8 cellular contexts compared by ENCODE assay signal in genomic region chr6:18997375-18997826, GRCh38.
A peak's percentile ranks its signal among the peaks of the same experiment; 100 is the strongest.
DNase-seq lines count a peak whose midpoint lies in the region; ATAC-seq and TF ChIP-seq lines count a peak whose summit lies in the region.

No MANE protein-coding gene starts in this region.

- ATAC-seq in GM21447 (IDR thresholded peaks at IDR 0.05; ENCODE audit: unreplicated experiment) = peak; percentile 93
- ATAC-seq in HG03571 (IDR thresholded peaks at IDR 0.05; ENCODE audit: unreplicated experiment) = peak; percentile 75

- no peak overlapping the region for H3K4me3 ChIP-seq in GM06990 (replicated peaks; ENCODE audit: low read depth, low read length)
- no peak overlapping the region for H3K4me3 ChIP-seq in foreskin fibroblast (ENCODE audit: low read depth in 1 of 2, low read length in 2 of 2)

- TF ChIP-seq CTCF in GM06990 (IDR thresholded peaks at IDR 0.05; ENCODE audit: insufficient read depth, low read length, poor library complexity, severe bottlenecking) (peak; percentile 69), foreskin fibroblast (IDR thresholded peaks at IDR 0.05; ENCODE audit: low read depth, low read length) (peak; percentile 58)

- no peaks in the 10 kb centered on the region for H3K36me3 ChIP-seq in GM06990 (ENCODE audit: control insufficient read depth, insufficient read depth, low read length)

- no peaks in the 10 kb centered on the region for H3K27me3 ChIP-seq in GM06990 (replicated peaks; ENCODE audit: control insufficient read depth, insufficient read depth, low read length)

- peak; percentile 3 for DNase-seq in GM06990 (ENCODE audit: extremely low read depth, insufficient read length)
- peak; percentile 67 for DNase-seq in RKO (ENCODE audit: low spot score)
- peak in 1 of 2 donors; percentile 4 for DNase-seq in foreskin fibroblast
- peak; percentile 18 for DNase-seq in stromal cell of bone marrow (ENCODE audit: low read depth)
- DNase-seq in activated naive CD4-positive, alpha-beta T cell (lab: John Stamatoyannopoulos, UW) = no peak
- no peak for DNase-seq in NK-92 treated with Interleukin-12 subunit alpha and Interleukin-12 subunit beta, amount 100 ng/mL, for 24 hours (lab: John Stamatoyannopoulos, UW)

Comparison
In these comparisons a context has a peak if more than half of its experiments do, and no peak if none do; other contexts are left out.
1. DNase-seq: peak in GM06990 (single experiment), RKO (single experiment) and stromal cell of bone marrow (single experiment); none in activated naive CD4-positive, alpha-beta T cell (0 of 4) and NK-92 treated with Interleukin-12 subunit alpha and Interleukin-12 subunit beta, amount 100 ng/mL, for 24 hours (single experiment).